Comparison of ENCODE assay signal across 1 cellular context in the genomic region with DNA sequence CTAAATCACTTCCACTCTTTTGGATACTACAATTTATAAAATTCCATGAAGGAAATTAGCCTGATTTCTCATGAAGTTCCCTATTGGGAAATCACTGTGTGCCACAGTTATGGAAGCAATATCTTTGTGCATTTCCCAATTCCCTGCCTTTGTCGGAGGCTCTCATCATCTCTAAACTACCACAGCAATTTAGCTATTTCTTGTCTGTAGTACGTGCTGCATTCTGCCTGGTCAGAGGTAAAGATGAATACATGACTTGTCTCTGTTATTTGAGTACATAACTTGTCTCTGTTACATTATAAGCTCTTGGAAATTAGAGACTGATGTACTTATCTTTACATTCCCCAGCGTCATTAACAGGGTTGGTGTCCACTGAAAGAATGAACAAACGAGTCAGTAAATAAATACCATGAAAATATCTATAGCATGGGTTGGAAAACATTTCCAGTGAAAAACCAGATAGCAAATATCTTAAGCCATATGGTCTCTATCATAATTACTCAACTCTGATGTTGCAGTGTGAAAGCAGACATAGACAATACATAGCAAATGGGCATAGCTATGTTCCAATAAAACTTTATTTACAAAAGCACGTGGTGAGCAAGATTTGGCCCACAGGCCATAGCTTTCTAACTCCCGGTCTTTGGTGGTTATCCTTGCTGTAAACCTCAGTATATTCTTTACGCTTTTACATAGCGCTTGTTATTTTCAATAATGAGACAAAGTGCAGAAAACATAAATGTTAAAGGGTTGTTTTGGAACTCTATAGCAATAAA.
TF ChIP-seq lines count a peak whose summit lies in the region.

No MANE protein-coding gene starts in this region.

TF ChIP-seq in HepG2, 621 proteins besides CTCF, POLR2A, EP300 and RAD21 (continued from another document):
- no peak for TF ChIP-seq CHD4 (IDR thresholded peaks at IDR 0.05; ENCODE audit: borderline replicate concordance, low read length)
TF ChIP-seq in HepG2: peak in this region for 0.
